ENCODE assay signal across 10 cellular contexts in genomic region chr1:67332653-67333529, GRCh38. TPM values are rescaled to one million over a fixed set of nuclear protein-coding genes. Genes with fewer than 3 reads are reported as not detected.
DNase-seq lines count a peak whose midpoint lies in the region; ATAC-seq, FAIRE-seq and TF ChIP-seq lines count a peak whose summit lies in the region.
"Had no signal": no experiment of that assay in that cellular context is flagged by ENCODE, and none has a peak within 500 bp of the region (broad histone marks: within the 10 kb centered on the region; RNA-seq: fewer than 3 reads in every experiment).

No MANE protein-coding gene starts in this region.

- no peaks in the 10 kb centered on the region for H3K27me3 Mint-ChIP-seq in activated T-cell treated with anti-CD3 and anti-CD28 coated beads, Interleukin-2, amount 50 U/mL, for 24 hours
- H3K27me3 Mint-ChIP-seq in GM23338 (ENCODE audit: insufficient read depth, low read depth, poor library complexity), result no peaks in the 10 kb centered on the region

- H3K27ac Mint-ChIP-seq in activated T-cell treated with anti-CD3 and anti-CD28 coated beads, Interleukin-2, amount 50 U/mL, for 24 hours, result peak overlapping the region; percentile 99
- H3K27ac Mint-ChIP-seq in GM23338, result no peak overlapping the region

- no peak; the same call in 2 of the 3 replicates for ATAC-seq in GM23338
- peak; percentile 82 for ATAC-seq in HG03521 (IDR thresholded peaks at IDR 0.05; ENCODE audit: unreplicated experiment)
- ATAC-seq in sciatic nerve, result no peak

- DNase-seq in activated T-cell treated with anti-CD3 and anti-CD28 coated beads, Interleukin-2, amount 50 U/mL, for 24 hours, result no peak
- DNase-seq in activated T-cell treated with anti-CD3 and anti-CD28 coated beads for 4 hours (no peak), GM23338 (ENCODE audit: low spot score) (no peak), small intestine (peak; percentile 48), NCI-H2107 treated with DMSO at 0.1 percent for 48 hours (lab: John Stamatoyannopoulos, UW; ENCODE audit: unreplicated experiment) (no peak), sciatic nerve (ENCODE audit: low spot score) (no peak), Kasumi-1 (lab: John Stamatoyannopoulos, UW) (no peak)
- DNase-seq: colonic mucosa, NCI-H2081 treated with DMSO at 0.1 percent for 48 hours had no signal

- H4K20me1 ChIP-seq in GM23338 (replicated peaks; ENCODE audit: insufficient read depth), result no peaks in the 10 kb centered on the region

- H3K27ac ChIP-seq in GM23338 (ENCODE audit: low read depth), result no peak overlapping the region
- H3K27ac ChIP-seq in small intestine (ENCODE audit: low read depth in 1 of 2, low read length in 1 of 2), result no peak overlapping the region
- H3K27ac ChIP-seq: colonic mucosa had no signal

- no peak for FAIRE-seq in small intestine (lab: Jason Lieb, UNC)

- peaks cover 4% of the 10 kb centered on the region for H3K9me3 Mint-ChIP-seq in activated T-cell treated with anti-CD3 and anti-CD28 coated beads, Interleukin-2, amount 50 U/mL, for 24 hours
- H3K9me3 Mint-ChIP-seq in GM23338, result no peaks in the 10 kb centered on the region

- 0 out of 2 replicates have a peak, but pooled peaks cover 3% of the 10 kb centered on the region for H3K9me2 ChIP-seq in GM23338 (ENCODE audit: insufficient read depth)

- no peak overlapping the region for H2AFZ ChIP-seq in GM23338

- peak overlapping the region; percentile 34 for H3K4me3 Mint-ChIP-seq in activated T-cell treated with anti-CD3 and anti-CD28 coated beads, Interleukin-2, amount 50 U/mL, for 24 hours
- no peak overlapping the region for H3K4me3 Mint-ChIP-seq in GM23338

- H3K79me2 ChIP-seq in GM23338 (replicated peaks; ENCODE audit: insufficient read depth), result no peaks in the 10 kb centered on the region

- H3K9me3 ChIP-seq in small intestine (ENCODE audit: control insufficient read depth, low read depth), result no peaks in the 10 kb centered on the region
- H3K9me3 ChIP-seq: colonic mucosa had no signal

- peaks cover 88% of the 10 kb centered on the region for H3K4me1 Mint-ChIP-seq in activated T-cell treated with anti-CD3 and anti-CD28 coated beads, Interleukin-2, amount 50 U/mL, for 24 hours (ENCODE audit: low read depth)
- peaks cover 23% of the 10 kb centered on the region for H3K4me1 Mint-ChIP-seq in GM23338

- H3K4me2 ChIP-seq in GM23338, result peak overlapping the region; percentile 3; the same call in 1 of the 2 replicates

- 51 to 61% (median 54%) methylated on average over 4 of the region's 4 CpGs for WGBS in small intestine, 3 donors

- H3K4me1 ChIP-seq in GM23338 (ENCODE audit: insufficient read depth), result peaks cover 22% of the 10 kb centered on the region
- H3K4me1 ChIP-seq in small intestine (ENCODE audit: control insufficient read depth in 2 of 2, insufficient read depth in 1 of 2, low read depth in 1 of 2, low read length in 1 of 2), result no peaks in the 10 kb centered on the region
- H3K4me1 ChIP-seq: colonic mucosa had no signal

- H3K36me3 Mint-ChIP-seq in activated T-cell treated with anti-CD3 and anti-CD28 coated beads, Interleukin-2, amount 50 U/mL, for 24 hours (ENCODE audit: low read depth), result peaks cover 93% of the 10 kb centered on the region
- no peaks in the 10 kb centered on the region for H3K36me3 Mint-ChIP-seq in GM23338 (ENCODE audit: low read depth)

- H3K27me3 ChIP-seq in GM23338 (ENCODE audit: insufficient read depth) (peaks cover 8% of the 10 kb centered on the region; the same call in 1 of the 2 replicates), small intestine (ENCODE audit: control insufficient read depth in 2 of 2, insufficient read depth in 2 of 2, low read length in 2 of 2) (peaks cover 0 to 2% of the 10 kb centered on the region in 2 donors)
- H3K27me3 ChIP-seq: colonic mucosa had no signal

- H3K4me3 ChIP-seq in GM23338, result no peak overlapping the region
- H3K4me3 ChIP-seq in small intestine (ENCODE audit: low read depth in 1 of 2, low read length in 2 of 2), result no peak overlapping the region
- H3K4me3 ChIP-seq: colonic mucosa had no signal

- intact Hi-C loops in sciatic nerve (cut with DNase I), result no loop called here

- no peaks in the 10 kb centered on the region for H3F3A ChIP-seq in GM23338 (replicated peaks; ENCODE audit: low read depth)

- no peak for TF ChIP-seq CTCF in GM23338 (conservative IDR thresholded peaks at IDR 0.05; ENCODE audit: low read depth in 2 of 2)

- H3K36me3 ChIP-seq in GM23338 (ENCODE audit: insufficient read depth) (no peaks in the 10 kb centered on the region), small intestine (ENCODE audit: control insufficient read depth in 2 of 2, insufficient read depth in 2 of 2, low read length in 2 of 2) (no peaks in the 10 kb centered on the region)
- H3K36me3 ChIP-seq: colonic mucosa had no signal

TF ChIP-seq in GM23338, 12 proteins besides CTCF, POLR2A, EP300 and RAD21 (continues in another document):
- TF ChIP-seq EZH2 (IDR thresholded peaks at IDR 0.05; ENCODE audit: low read depth, unreplicated experiment), result no peak
- TF ChIP-seq JUNB (IDR thresholded peaks at IDR 0.05; ENCODE audit: unreplicated experiment), result no peak
- TF ChIP-seq STAT1 (IDR thresholded peaks at IDR 0.05; ENCODE audit: unreplicated experiment), result no peak
- no peak for TF ChIP-seq ZNF462 (CRISPR knock-in tag; IDR thresholded peaks at IDR 0.05)
- no peak for TF ChIP-seq ETS1 (IDR thresholded peaks at IDR 0.05)
- TF ChIP-seq POLR2AphosphoS5 (IDR thresholded peaks at IDR 0.05; ENCODE audit: low read depth), result no peak
- no peak for TF ChIP-seq NANOG (IDR thresholded peaks at IDR 0.05; ENCODE audit: borderline replicate concordance)
- TF ChIP-seq ZNF331 (CRISPR knock-in tag; IDR thresholded peaks at IDR 0.05; ENCODE audit: low read depth), result no peak

RNA-seq across cellular contexts. Expression of gene IL12RB2, which starts 25.2 kb away (rescaled TPM):
- total RNA-seq in GM23338 (2014; rRNA removed; shearing (Covaris generic)), result 0.31 and 1.7 TPM in 2 replicates
- polyA plus RNA-seq in GM23338 (2016; fragmentation: Nextera tagmentation; extraction: Ambion mirVana), result 0.43 and 0.79 TPM in 2 replicates
- under 1 TPM in 2 of 3 donors, not detected in 1; 0.21 to 0.54 TPM for polyA plus RNA-seq in small intestine
- 2.3 TPM for total RNA-seq in sciatic nerve
